In the genomic region with DNA sequence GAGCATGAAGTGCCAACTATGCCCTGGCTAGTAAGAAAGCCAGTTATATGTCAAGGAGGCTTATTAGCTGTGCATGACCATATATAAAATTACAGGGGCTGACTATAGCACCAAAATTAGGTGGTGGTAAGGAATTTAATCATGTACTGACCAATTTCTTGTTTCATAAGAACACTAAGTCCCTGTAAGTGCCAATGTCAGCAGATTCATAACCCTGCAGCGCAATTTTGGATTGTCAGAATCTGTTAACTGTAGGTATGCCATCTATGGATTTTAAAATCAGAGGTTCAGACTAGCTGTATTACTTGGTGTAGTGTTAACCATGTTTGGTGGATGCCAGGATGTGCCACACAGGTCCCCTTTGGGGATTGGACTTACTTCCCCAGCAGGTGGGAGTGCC, we compare ENCODE assay signal across 22 cellular contexts.
DNase-seq lines count a peak whose midpoint lies in the region; ATAC-seq, FAIRE-seq and TF ChIP-seq lines count a peak whose summit lies in the region.
"Had no signal": no experiment of that assay in that cellular context is flagged by ENCODE, and none has a peak within 500 bp of the region (broad histone marks: within the 10 kb centered on the region; RNA-seq: fewer than 3 reads in every experiment).

No MANE protein-coding gene starts in this region.

- H3K18ac ChIP-seq in IMR-90 (ENCODE audit: low read depth, low read length) = no peak overlapping the region

- H4K20me1 ChIP-seq in IMR-90 (ENCODE audit: insufficient read depth, low read length) = no peaks in the 10 kb centered on the region; the same call in 1 of the 2 replicates
- H4K20me1 ChIP-seq in K562 (replicated peaks; ENCODE audit: control insufficient read depth, insufficient read depth, low read length) = no peaks in the 10 kb centered on the region
- H4K20me1 ChIP-seq: BLaER1 treated with 17β-estradiol and CSF1 and Interleukin-3, amounts not matched to agents 10 nM and 100 nM had no signal

- ATAC-seq in A549 = no peak
- no peak for ATAC-seq in IMR-90 (ENCODE audit: low read depth)
- ATAC-seq in K562 = no peak
- ATAC-seq in thoracic aorta (ENCODE audit: insufficient number of reproducible peaks, low FRiP score, low read depth) = no peak
- ATAC-seq: CD8-positive, alpha-beta T cell had no signal

- H3K4me2 ChIP-seq in A549 (no peak overlapping the region), IMR-90 (ENCODE audit: low read depth, low read length) (no peak overlapping the region), K562 (ENCODE audit: insufficient read depth, low read length) (no peak overlapping the region)
- H3K4me2 ChIP-seq: BLaER1 treated with 17β-estradiol and CSF1 and Interleukin-3, amounts not matched to agents 10 nM and 100 nM had no signal

- H3K27me3 ChIP-seq in IMR-90 (ENCODE audit: control insufficient read depth, insufficient read depth, low read length) (no peaks in the 10 kb centered on the region), K562 (ENCODE audit: control insufficient read depth in 2 of 2, insufficient read depth in 2 of 2, low read length in 2 of 2) (no peaks in the 10 kb centered on the region), thoracic aorta (replicated peaks; ENCODE audit: insufficient read depth) (no peaks in the 10 kb centered on the region), colonic mucosa (no peaks in the 10 kb centered on the region)
- H3K27me3 ChIP-seq: BLaER1 treated with 17β-estradiol and CSF1 and Interleukin-3, amounts not matched to agents 10 nM and 100 nM had no signal

- H4K8ac ChIP-seq in IMR-90 (ENCODE audit: low read depth in 2 of 2, low read length in 2 of 2) = no peak overlapping the region

- no peaks in the 10 kb centered on the region for H3K79me2 ChIP-seq in K562 (ENCODE audit: control insufficient read depth, insufficient read depth, low read length)

- H3K9me3 ChIP-seq in A549 = no peaks in the 10 kb centered on the region
- H3K9me3 ChIP-seq in IMR-90 (ENCODE audit: control insufficient read depth, insufficient read depth, low read length) = no peaks in the 10 kb centered on the region
- H3K9me3 ChIP-seq in K562 (replicated peaks; ENCODE audit: control insufficient read depth, insufficient read depth, low read depth, low read length) = no peaks in the 10 kb centered on the region
- no peaks in the 10 kb centered on the region for H3K9me3 ChIP-seq in thoracic aorta
- H3K9me3 ChIP-seq in colonic mucosa = no peaks in the 10 kb centered on the region
- H3K9me3 ChIP-seq: Caco-2 had no signal

- no peak overlapping the region for H4K91ac ChIP-seq in IMR-90 (ENCODE audit: insufficient read depth, low read depth, low read length)

- FAIRE-seq in A549 (lab: Jason Lieb, UNC) (no peak), K562 (lab: Jason Lieb, UNC) (no peak)
- FAIRE-seq: A204.1, D721Med, G401.6, GM12891, GM19239 had no signal

- DNase-seq in A549 (ENCODE audit: low read depth in 1 of 2, low spot score in 1 of 2) = no peak
- DNase-seq in IMR-90 = no peak
- DNase-seq in K562 (ENCODE audit: extremely low read depth in 1 of 4, low spot score in 3 of 4) = no peak
- DNase-seq in thoracic aorta (ENCODE audit: low spot score) = no peak
- no peak for DNase-seq in germinal center (ENCODE audit: low spot score)
- DNase-seq in colonic mucosa = no peak
- DNase-seq in activated CD4-positive, alpha-beta T cell treated with anti-CD3 and anti-CD28 coated beads, Interleukin-2, amount 50 U/mL, for 1 hour = no peak
- DNase-seq: 8988T; AML-193; Caco-2; Calu3; CD4-positive, alpha-beta T cell; CD8-positive, alpha-beta T cell; DMS79 treated with DMSO at 0.1 percent for 48 hours; GF-D8 had no signal

- TF ChIP-seq RAD21 in A549 (conservative IDR thresholded peaks at IDR 0.05 in 1 of 2, IDR thresholded peaks at IDR 0.05 in 1 of 2) (no peak), IMR-90 (IDR thresholded peaks at IDR 0.05; ENCODE audit: low read length) (no peak), K562 (CRISPR knock-in tag; conservative IDR thresholded peaks at IDR 0.05 in 1 of 2, IDR thresholded peaks at IDR 0.05 in 1 of 2) (no peak)

- 85% methylated on average over 1 of the region's 1 CpG for WGBS in A549 (ENCODE audit: missing lambda C conversion rate)
- WGBS in IMR-90 (ENCODE audit: extremely low coverage in 2 of 2, insufficient read length in 1 of 2), 2 experiments = no CpG with 5 or more reads among the region's 1 CpG
- WGBS in K562 (ENCODE audit: insufficient coverage, low coverage, missing lambda C conversion rate) = 65% methylated on average over 1 of the region's 1 CpG

- H2BK120ac ChIP-seq in IMR-90 (ENCODE audit: low read depth, low read length) = no peak overlapping the region

- no peak overlapping the region for H3K56ac ChIP-seq in IMR-90 (ENCODE audit: extremely low read depth, insufficient read depth, low read length)

- H3K36me3 ChIP-seq in IMR-90 (ENCODE audit: control insufficient read depth, insufficient read depth, low read length) = no peaks in the 10 kb centered on the region
- peaks cover 6% of the 10 kb centered on the region; the same call in 1 of the 3 replicates for H3K36me3 ChIP-seq in K562 (ENCODE audit: control insufficient read depth, insufficient read depth, low read length)
- H3K36me3 ChIP-seq in thoracic aorta = no peaks in the 10 kb centered on the region
- H3K36me3 ChIP-seq in colonic mucosa = no peaks in the 10 kb centered on the region
- H3K36me3 ChIP-seq: BLaER1 treated with 17β-estradiol and CSF1 and Interleukin-3, amounts not matched to agents 10 nM and 100 nM had no signal

- H3K4me1 ChIP-seq in A549 (no peaks in the 10 kb centered on the region), IMR-90 (ENCODE audit: control insufficient read depth, insufficient read depth, low read length) (peaks cover 4% of the 10 kb centered on the region), K562 (replicated peaks in 1 of 2; ENCODE audit: control insufficient read depth in 2 of 2, insufficient read depth in 2 of 2, low read length in 2 of 2) (no peaks in the 10 kb centered on the region), thoracic aorta (ENCODE audit: control insufficient read depth in 1 of 2, low read depth in 2 of 2) (peaks cover 8 to 45% of the 10 kb centered on the region in 2 donors), colonic mucosa (no peaks in the 10 kb centered on the region)
- H3K4me1 ChIP-seq: BLaER1 treated with 17β-estradiol and CSF1 and Interleukin-3, amounts not matched to agents 10 nM and 100 nM; Caco-2 had no signal

- POLR2A ChIA-PET in A549 (lab: Yijun Ruan, JAX) (no interaction called here), IMR-90 (lab: Charles Lee; ENCODE audit: unreplicated experiment) (no interaction called here), K562 (lab: Yijun Ruan, JAX) (no interaction called here)

- TF ChIP-seq EP300 in A549 (IDR thresholded peaks at IDR 0.05) = no peak
- TF ChIP-seq EP300 in K562 (IDR thresholded peaks at IDR 0.05; ENCODE audit: low read length) = no peak

- H3K23ac ChIP-seq in IMR-90 (ENCODE audit: low read depth, low read length) = no peak overlapping the region

- no peak overlapping the region for H2AK9ac ChIP-seq in IMR-90 (replicated peaks; ENCODE audit: low read depth, low read length, poor library complexity)

- H3K4ac ChIP-seq in IMR-90 (ENCODE audit: low read depth, low read length) = no peak overlapping the region

- no peak overlapping the region for H2AK5ac ChIP-seq in IMR-90 (ENCODE audit: low read depth, low read length)

- H3K14ac ChIP-seq in IMR-90 (replicated peaks; ENCODE audit: low read depth, low read length) = no peak overlapping the region

- peaks cover 5% of the 10 kb centered on the region for H3K9me1 ChIP-seq in IMR-90 (ENCODE audit: insufficient read depth, low read length)
- H3K9me1 ChIP-seq in K562 (ENCODE audit: control insufficient read depth, insufficient read depth, low read length) = no peaks in the 10 kb centered on the region

- TF ChIP-seq POLR2A in A549 (IDR thresholded peaks at IDR 0.05; ENCODE audit: low read length) = no peak
- no peak for TF ChIP-seq POLR2A in IMR-90 (IDR thresholded peaks at IDR 0.05; ENCODE audit: low read depth, low read length)
- no peak for TF ChIP-seq POLR2A in K562 (conservative IDR thresholded peaks at IDR 0.05)

- no peak overlapping the region for H2BK15ac ChIP-seq in IMR-90 (ENCODE audit: low read depth, low read length)

- no peak overlapping the region for H2BK5ac ChIP-seq in IMR-90 (ENCODE audit: low read depth, low read length, poor library complexity, severe bottlenecking)

- H3K4me3 ChIP-seq in A549 (no peak overlapping the region), IMR-90 (ENCODE audit: insufficient read depth, low read depth, low read length) (no peak overlapping the region), K562 (no peak overlapping the region), thoracic aorta (no peak overlapping the region), colonic mucosa (no peak overlapping the region)
- H3K4me3 ChIP-seq: BLaER1 treated with 17β-estradiol and CSF1 and Interleukin-3, amounts not matched to agents 10 nM and 100 nM had no signal

- H4K5ac ChIP-seq in IMR-90 (ENCODE audit: low read depth, low read length) = no peak overlapping the region

- H3K27ac ChIP-seq in A549 (no peak overlapping the region), IMR-90 (ENCODE audit: insufficient read depth, low read length) (no peak overlapping the region), K562 (ENCODE audit: extremely low read depth, low read depth, low read length) (no peak overlapping the region), thoracic aorta (peak overlapping the region; percentile 40 to 47), colonic mucosa (no peak overlapping the region)
- H3K27ac ChIP-seq: BLaER1 treated with 17β-estradiol and CSF1 and Interleukin-3, amounts not matched to agents 10 nM and 100 nM; C4-2B had no signal

- no peak overlapping the region for H3K9ac ChIP-seq in IMR-90 (ENCODE audit: low read depth, low read length)
- H3K9ac ChIP-seq in K562 (ENCODE audit: insufficient read depth in 1 of 2, low read depth in 2 of 2, low read length in 2 of 2) = no peak overlapping the region
- H3K9ac ChIP-seq in colonic mucosa (ENCODE audit: low read depth in 2 of 2, low read length in 2 of 2) = no peak overlapping the region
- H3K9ac ChIP-seq: BLaER1 treated with 17β-estradiol and CSF1 and Interleukin-3, amounts not matched to agents 10 nM and 100 nM had no signal

- no peak overlapping the region for H2AFZ ChIP-seq in IMR-90 (replicated peaks; ENCODE audit: low read length, poor library complexity)
- H2AFZ ChIP-seq in K562 (ENCODE audit: low read depth, low read length) = no peak overlapping the region

- BruUV-seq in IMR-90 (replicated peaks; lab: Mats Ljungman, UMichigan) (no TSS peak), K562 (replicated peaks; lab: Mats Ljungman, UMichigan) (no TSS peak)

- intact Hi-C loops in IMR-90 (cut with micrococcal nuclease) (no loop called here), K562 (cut with micrococcal nuclease) (no loop called here), colonic mucosa (cut with DNase I) (no loop called here)

- CTCF ChIA-PET in A549 (lab: Yijun Ruan, JAX) = no interaction called here
- CTCF ChIA-PET in IMR-90 (lab: Yijun Ruan, JAX) = interaction anchor here (1.4 kb wide), 1 partner anchor 11 kb away, joined by 5 read pairs; no protein-coding TSS in a partner anchor
- CTCF ChIA-PET in K562 (lab: Yijun Ruan, JAX; ENCODE audit: low intra/inter-chr PET ratio) = no interaction called here

- dilution Hi-C loops in IMR-90 (cut with HindIII; ENCODE audit: low sequenced_read_pairs, unreplicated experiment) = no loop called here

- no peaks in the 10 kb centered on the region for H3K79me1 ChIP-seq in IMR-90 (ENCODE audit: low read depth in 1 of 2, low read length in 2 of 2)

- H2BK20ac ChIP-seq in IMR-90 (ENCODE audit: low read depth, low read length) = no peak overlapping the region

- TF ChIP-seq CTCF in A549 (IDR thresholded peaks at IDR 0.05) = no peak
- TF ChIP-seq CTCF in IMR-90 (conservative IDR thresholded peaks at IDR 0.05; ENCODE audit: low read depth, low read length) = no peak
- no peak for TF ChIP-seq CTCF in K562 (IDR thresholded peaks at IDR 0.05 in 2 of 3, conservative IDR thresholded peaks at IDR 0.05 in 1 of 3; ENCODE audit: insufficient read depth in 2 of 3, low read depth in 1 of 3, low read length in 3 of 3)
- no peak for TF ChIP-seq CTCF in thoracic aorta (IDR thresholded peaks at IDR 0.05)
- no peak for TF ChIP-seq CTCF in colonic mucosa (IDR thresholded peaks at IDR 0.05)

- in situ Hi-C loops in IMR-90 (cut with MboI; ENCODE audit: low sequenced_read_pairs) (no loop called here), K562 (cut with MboI) (no loop called here)

Comparison
In these comparisons a context has a peak if more than half of its experiments do, and no peak if none do; other contexts are left out.
1. H3K27ac ChIP-seq: peak in thoracic aorta (2 of 2); none in A549 (0 of 2), IMR-90 (single experiment), K562 (single experiment) and colonic mucosa (single experiment).